8 cellular contexts compared by ENCODE assay signal in genomic region chr2:159711562-159712193, GRCh38. TPM values are rescaled to one million over a fixed set of nuclear protein-coding genes. Genes with fewer than 3 reads are reported as not detected.
DNase-seq lines count a peak whose midpoint lies in the region; ATAC-seq and TF ChIP-seq lines count a peak whose summit lies in the region.

No MANE protein-coding gene starts in this region.

- ATAC-seq in IMR-90 (ENCODE audit: low read depth) = peak; percentile 18

- peak overlapping the region; percentile 47; the same call in 1 of the 2 replicates for H3K18ac ChIP-seq in IMR-90 (ENCODE audit: low read depth, low read length)

- no peaks in the 10 kb centered on the region for H3K9me3 ChIP-seq in BE2C
- H3K9me3 ChIP-seq in IMR-90 (ENCODE audit: control insufficient read depth, insufficient read depth, low read length) = no peaks in the 10 kb centered on the region
- no peaks in the 10 kb centered on the region for H3K9me3 ChIP-seq in mesodermal cell (ENCODE audit: control insufficient read depth, low read length)

- peaks cover 10% of the 10 kb centered on the region for H3K36me3 ChIP-seq in BE2C
- peaks cover 11% of the 10 kb centered on the region for H3K36me3 ChIP-seq in IMR-90 (ENCODE audit: control insufficient read depth, insufficient read depth, low read length)
- peaks cover 28% of the 10 kb centered on the region for H3K36me3 ChIP-seq in mesodermal cell (ENCODE audit: control insufficient read depth, insufficient read depth, low read length)

- peak overlapping the region; percentile 96 for H3K4me2 ChIP-seq in IMR-90 (ENCODE audit: low read depth, low read length)

- H2AFZ ChIP-seq in IMR-90 (replicated peaks; ENCODE audit: low read length, poor library complexity) = peak overlapping the region; percentile 97

- H3K27ac ChIP-seq in IMR-90 (ENCODE audit: insufficient read depth, low read length) = peak overlapping the region; percentile 97
- peak overlapping the region; percentile 93 for H3K27ac ChIP-seq in caudate nucleus (ENCODE audit: low read depth, low read length)
- peak overlapping the region; percentile 99 for H3K27ac ChIP-seq in mesodermal cell (ENCODE audit: low read depth, low read length, severe bottlenecking)

- peak overlapping the region; percentile 38; the same call in 1 of the 2 replicates for H2BK20ac ChIP-seq in IMR-90 (ENCODE audit: low read depth, low read length)

- TF ChIP-seq POLR2A in IMR-90 (IDR thresholded peaks at IDR 0.05; ENCODE audit: low read depth, low read length) = no peak

- peak overlapping the region; percentile 7 to 79 for H4K8ac ChIP-seq in IMR-90 (ENCODE audit: low read depth in 2 of 2, low read length in 2 of 2)

- H4K5ac ChIP-seq in IMR-90 (ENCODE audit: low read depth, low read length) = peak overlapping the region; percentile 66; the same call in 1 of the 2 replicates

- no TSS peak for BruUV-seq in IMR-90 (replicated peaks; lab: Mats Ljungman, UMichigan)

- peak overlapping the region; percentile 87 for H3K9ac ChIP-seq in IMR-90 (ENCODE audit: low read depth, low read length)

- H3K4me3 ChIP-seq in BE2C (ENCODE audit: low read depth, low read length) (peak overlapping the region; percentile 56), IMR-90 (ENCODE audit: insufficient read depth, low read depth, low read length) (peak overlapping the region; percentile 95), mesodermal cell (ENCODE audit: extremely low read depth, insufficient read depth, low read length, poor library complexity, severe bottlenecking) (peak overlapping the region; percentile 96)

- peak overlapping the region; percentile 26; the same call in 2 of the 3 replicates for H2BK15ac ChIP-seq in IMR-90 (ENCODE audit: low read depth, low read length)

- peak overlapping the region; percentile 79 for H3K14ac ChIP-seq in IMR-90 (replicated peaks; ENCODE audit: low read depth, low read length)

- peaks cover 37% of the 10 kb centered on the region for H4K20me1 ChIP-seq in IMR-90 (ENCODE audit: insufficient read depth, low read length)

- CTCF ChIA-PET in IMR-90 (lab: Yijun Ruan, JAX) = interaction anchor here (0.6 to 1.3 kb wide), 3 partner anchors 9 to 814 kb away, joined by 3 read pairs; no protein-coding TSS in a partner anchor

- TF ChIP-seq CTCF in BE2C (IDR thresholded peaks at IDR 0.05; ENCODE audit: low read depth, low read length) = no peak
- TF ChIP-seq CTCF in IMR-90 (conservative IDR thresholded peaks at IDR 0.05; ENCODE audit: low read depth, low read length) = no peak

- H3K56ac ChIP-seq in IMR-90 (ENCODE audit: extremely low read depth, insufficient read depth, low read length) = peak overlapping the region; percentile 90

- intact Hi-C loops in IMR-90 (cut with micrococcal nuclease) = loop anchor here (1.0 to 10.0 kb wide), 7 partner anchors 95 to 811 kb away; partner anchors contain the start of genes BAZ2B and WDSUB1

- dilution Hi-C loops in IMR-90 (cut with HindIII; ENCODE audit: low sequenced_read_pairs, unreplicated experiment) = no loop called here

- in situ Hi-C loops in IMR-90 (cut with MboI; ENCODE audit: low sequenced_read_pairs) = no loop called here

- H2AK9ac ChIP-seq in IMR-90 (replicated peaks; ENCODE audit: low read depth, low read length, poor library complexity) = no peak overlapping the region

- DNase-seq in BE2C (no peak), IMR-90 (no peak), caudate nucleus (lab: John Stamatoyannopoulos, UW) (peak in 6 of 61 donors; percentile 39 to 85 (median 58)), AML-193 (lab: John Stamatoyannopoulos, UW) (no peak), MV-4-11 (lab: John Stamatoyannopoulos, UW) (no peak), NCI-H1092 treated with DMSO at 0.1 percent for 48 hours (lab: John Stamatoyannopoulos, UW) (no peak)
- DNase-seq in stimulated activated CD4-positive, alpha-beta T cell treated with anti-CD3 and anti-CD28 coated beads, Interleukin-12 subunit alpha, Interleukin-12 subunit beta, amount 100 ng/mL, for 4 hours = no peak

- peak overlapping the region; percentile 88 for H2BK5ac ChIP-seq in IMR-90 (ENCODE audit: low read depth, low read length, poor library complexity, severe bottlenecking)

- POLR2A ChIA-PET in IMR-90 (lab: Charles Lee; ENCODE audit: unreplicated experiment) = interaction anchor here (0.6 kb wide), 1 partner anchor 425 kb away, joined by 3 read pairs; the partner anchor contains the start of gene WDSUB1

- peaks cover 0 to 15% of the 10 kb centered on the region in 2 experiments; a peak in 2 of 4 replicates for H3K79me1 ChIP-seq in IMR-90 (ENCODE audit: low read depth in 1 of 2, low read length in 2 of 2)

- H3K4ac ChIP-seq in IMR-90 (ENCODE audit: low read depth, low read length) = peak overlapping the region; percentile 80

- peak overlapping the region; percentile 57 for H4K91ac ChIP-seq in IMR-90 (ENCODE audit: insufficient read depth, low read depth, low read length)

- H2BK120ac ChIP-seq in IMR-90 (ENCODE audit: low read depth, low read length) = peak overlapping the region; percentile 66

- no peak overlapping the region for H2AK5ac ChIP-seq in IMR-90 (ENCODE audit: low read depth, low read length)

- WGBS in IMR-90 (ENCODE audit: extremely low coverage in 2 of 2, insufficient read length in 1 of 2), 2 experiments = no CpG with 5 or more reads among the region's 14 CpGs
- 0 to 3% methylated on average over 5 to 9 of the region's 14 CpGs for WGBS in mesodermal cell (ENCODE audit: insufficient coverage in 2 of 2), 2 experiments

- H3K27me3 ChIP-seq in BE2C (no peaks in the 10 kb centered on the region), IMR-90 (ENCODE audit: control insufficient read depth, insufficient read depth, low read length) (no peaks in the 10 kb centered on the region)

- H3K9me1 ChIP-seq in IMR-90 (ENCODE audit: insufficient read depth, low read length) = peaks cover 4% of the 10 kb centered on the region

- TF ChIP-seq RAD21 in IMR-90 (IDR thresholded peaks at IDR 0.05; ENCODE audit: low read length) = no peak

- H3K4me1 ChIP-seq in BE2C (no peaks in the 10 kb centered on the region; the same call in 1 of the 2 replicates), IMR-90 (ENCODE audit: control insufficient read depth, insufficient read depth, low read length) (peaks cover 7% of the 10 kb centered on the region), mesodermal cell (ENCODE audit: control insufficient read depth, insufficient read depth, low read length, poor library complexity, severe bottlenecking) (peaks cover 2% of the 10 kb centered on the region)

- H3K23ac ChIP-seq in IMR-90 (ENCODE audit: low read depth, low read length) = peak overlapping the region; percentile 61; the same call in 1 of the 2 replicates

TF ChIP-seq in IMR-90, 13 proteins besides CTCF, POLR2A, EP300 and RAD21:
- no peak for TF ChIP-seq CHD1 (IDR thresholded peaks at IDR 0.05; ENCODE audit: low read depth, low read length)
- TF ChIP-seq RCOR1 (IDR thresholded peaks at IDR 0.05; ENCODE audit: insufficient replicate concordance, low read length) = no peak
- TF ChIP-seq NFE2L2 (IDR thresholded peaks at IDR 0.05; ENCODE audit: low read depth, low read length) = no peak
- no peak for TF ChIP-seq SMC3 (IDR thresholded peaks at IDR 0.05; ENCODE audit: low read depth, low read length)
- TF ChIP-seq USF2 (IDR thresholded peaks at IDR 0.05; ENCODE audit: low read depth, low read length) = no peak
- no peak for TF ChIP-seq ELK1 (IDR thresholded peaks at IDR 0.05; ENCODE audit: borderline replicate concordance, low read depth, low read length)
- no peak for TF ChIP-seq FOS (IDR thresholded peaks at IDR 0.05; ENCODE audit: low read depth, low read length)
- TF ChIP-seq CEBPB (IDR thresholded peaks at IDR 0.05; ENCODE audit: low read depth, low read length) = no peak
- TF ChIP-seq RFX5 (IDR thresholded peaks at IDR 0.05; ENCODE audit: low read depth, low read length) = no peak
TF ChIP-seq in IMR-90: peak in this region for 0.

RNA-seq across cellular contexts. Expression of gene MARCHF7, which starts 0.6 kb away (rescaled TPM):
- 31.0 TPM for polyA plus RNA-seq in BE2C (2012; ENCODE audit: insufficient read depth, insufficient read length, low read depth)
- total RNA-seq in IMR-90 (2012; rRNA removed) = 193 and 212 TPM in 2 replicates
- polyA plus RNA-seq in IMR-90 (2012; rRNA removed) = 39.1 and 59.1 TPM in 2 replicates
- polyA plus RNA-seq in IMR-90 (2012; cell fraction: cytosol; rRNA removed) = 9.6 and 13.8 TPM in 2 replicates
- 9.7 and 49.9 TPM in 2 replicates for polyA plus RNA-seq in IMR-90 (2012; cell fraction: nucleus; rRNA removed; ENCODE audit: low replicate concordance)
- 141 TPM for polyA plus RNA-seq in mesodermal cell (2013, experiment 1 of 2)
- polyA plus RNA-seq in mesodermal cell (2013, experiment 2 of 2) = 149 TPM
